Comparison of ENCODE assay signal across 8 cellular contexts in the genomic region with DNA sequence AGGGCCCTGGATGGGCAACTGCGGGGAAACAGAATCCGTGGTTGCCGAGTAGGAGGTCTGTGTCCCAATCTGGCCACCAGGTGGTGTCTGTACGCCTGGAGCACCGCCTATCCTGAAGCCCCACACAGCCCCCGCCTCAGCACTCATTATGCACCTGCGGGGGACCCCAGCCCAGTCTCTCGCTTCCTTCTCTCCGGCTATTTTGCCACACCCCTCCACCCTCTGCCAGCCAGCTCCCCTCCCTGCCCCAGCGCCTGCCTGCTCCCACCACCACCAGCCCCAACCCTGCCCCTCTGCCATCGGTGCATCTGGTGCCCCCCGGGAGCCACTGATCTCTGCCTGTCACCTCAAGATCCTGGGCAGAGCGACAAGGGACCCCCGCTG. TPM values are rescaled to one million over a fixed set of nuclear protein-coding genes. Genes with fewer than 3 reads are reported as not detected.
A peak's percentile ranks its signal among the peaks of the same experiment; 100 is the strongest.
DNase-seq lines count a peak whose midpoint lies in the region; ATAC-seq, FAIRE-seq and TF ChIP-seq lines count a peak whose summit lies in the region.

No MANE protein-coding gene starts in this region.

- H3K36me3 ChIP-seq in HUES6 (ENCODE audit: control insufficient read depth, insufficient read depth, low read length) (peaks cover 33% of the 10 kb centered on the region), NT2/D1 (ENCODE audit: insufficient read depth, insufficient read length, low read length) (peaks cover 42% of the 10 kb centered on the region), neural cell (ENCODE audit: insufficient read depth, low read length) (peaks cover 6% of the 10 kb centered on the region)

- TF ChIP-seq CTCF in epithelial cell of esophagus (IDR thresholded peaks at IDR 0.05; ENCODE audit: insufficient read depth, low read depth, low read length, missing control alignments) (peak; percentile 82), neural cell (IDR thresholded peaks at IDR 0.05; ENCODE audit: poor library complexity, severe bottlenecking) (peak; percentile 84)

- no peak overlapping the region for H2AFZ ChIP-seq in neural cell (ENCODE audit: low read depth, low read length)

- H3K79me2 ChIP-seq in neural cell (replicated peaks; ENCODE audit: insufficient read depth, low read length), result no peaks in the 10 kb centered on the region

- no peak for FAIRE-seq in urothelium cell line (lab: Jason Lieb, UNC)

- H3K27me3 ChIP-seq in HUES6 (ENCODE audit: control insufficient read depth, insufficient read depth, low read length) (peaks cover 59% of the 10 kb centered on the region), NT2/D1 (ENCODE audit: insufficient read depth, insufficient read length) (peaks cover 52% of the 10 kb centered on the region), neural cell (ENCODE audit: insufficient read depth, low read depth, low read length) (peaks cover 52% of the 10 kb centered on the region)

- H3K9me2 ChIP-seq in neural cell (ENCODE audit: insufficient read depth, low read length), result no peaks in the 10 kb centered on the region

- TF ChIP-seq EP300 in neural cell (conservative IDR thresholded peaks at IDR 0.05; ENCODE audit: poor library complexity, severe bottlenecking), result no peak

- H3K9ac ChIP-seq in HUES6 (ENCODE audit: low read length) (no peak overlapping the region), NT2/D1 (ENCODE audit: insufficient read length, low read depth) (peak overlapping the region; percentile 6), neural cell (ENCODE audit: low read length) (peak overlapping the region; percentile 38)

- DNase-seq in EH (ENCODE audit: low read depth) (peak; percentile 66), NT2/D1 (ENCODE audit: low read depth, low spot score) (peak; percentile 65), epithelial cell of esophagus (ENCODE audit: low read depth) (peak; percentile 64), urothelium cell line (ENCODE audit: low spot score) (peak; percentile 81)
- peak; percentile 83 for DNase-seq in activated CD8-positive, alpha-beta memory T cell treated with anti-CD3 and anti-CD28 coated beads, Interleukin-2, amount 50 U/mL, for 48 hours

- no peaks in the 10 kb centered on the region for H4K20me1 ChIP-seq in neural cell (ENCODE audit: insufficient read depth)

- no peak for ATAC-seq in HG02870 (IDR thresholded peaks at IDR 0.05; ENCODE audit: unreplicated experiment)

- H3K27ac ChIP-seq in HUES6 (ENCODE audit: low read depth, low read length), result no peak overlapping the region
- H3K27ac ChIP-seq in neural cell (ENCODE audit: low read length), result no peak overlapping the region

- no peaks in the 10 kb centered on the region for H3F3A ChIP-seq in neural cell (ENCODE audit: insufficient read depth, low read length, poor library complexity, severe bottlenecking)

- H3K4me2 ChIP-seq in neural cell (ENCODE audit: low read length), result no peak overlapping the region

- H3K9me3 ChIP-seq in HUES6 (ENCODE audit: control insufficient read depth, insufficient read depth, low read depth, low read length) (no peaks in the 10 kb centered on the region), NT2/D1 (ENCODE audit: insufficient read depth, low read length) (no peaks in the 10 kb centered on the region), neural cell (ENCODE audit: low read length) (no peaks in the 10 kb centered on the region)

- peak overlapping the region; percentile 8; the same call in 1 of the 2 replicates for H3K4me3 ChIP-seq in HUES6 (ENCODE audit: low read depth, low read length)
- H3K4me3 ChIP-seq in NT2/D1 (ENCODE audit: insufficient read length, low read depth), result no peak overlapping the region
- H3K4me3 ChIP-seq in epithelial cell of esophagus (ENCODE audit: low read length), result no peak overlapping the region
- H3K4me3 ChIP-seq in neural cell (ENCODE audit: low read length), result peak overlapping the region; percentile 31

- H3K4me1 ChIP-seq in HUES6 (ENCODE audit: control insufficient read depth, insufficient read depth, low read length), result peaks cover 43% of the 10 kb centered on the region
- peaks cover 36% of the 10 kb centered on the region for H3K4me1 ChIP-seq in NT2/D1 (ENCODE audit: insufficient read depth, insufficient read length)

- TF ChIP-seq RAD21 in neural cell (conservative IDR thresholded peaks at IDR 0.05), result peak; percentile 70

TF ChIP-seq in neural cell, 6 proteins besides CTCF, POLR2A, EP300 and RAD21:
- TF ChIP-seq POLR2AphosphoS5 (IDR thresholded peaks at IDR 0.05) (no peak), SMC3 (conservative IDR thresholded peaks at IDR 0.05; ENCODE audit: poor library complexity) (peak; percentile 83)
TF ChIP-seq in neural cell: peak in this region for 1.

RNA-seq across cellular contexts. Expression of a gene that starts 2.2 kb away (rescaled TPM):
- polyA plus RNA-seq in neural cell, result 0.53 TPM in 1 of 2 replicates, not detected in the other
- not detected in 2 replicates for polyA minus RNA-seq in neural cell

RNA-seq across cellular contexts. Expression of a gene that starts 15.1 kb away (rescaled TPM):
- polyA plus RNA-seq in neural cell, result 38.2 and 42.2 TPM in 2 replicates
- 19.0 and 22.9 TPM in 2 replicates for polyA minus RNA-seq in neural cell

RNA-seq across cellular contexts. Expression of a gene that starts 36.6 kb away (rescaled TPM):
- polyA plus RNA-seq in neural cell, result 1.3 and 2.9 TPM in 2 replicates
- 0.49 and 0.93 TPM in 2 replicates for polyA minus RNA-seq in neural cell

Comparison
In these comparisons a context has a peak if more than half of its experiments do, and no peak if none do; other contexts are left out.
1. H3K4me3 ChIP-seq: peak in HUES6 (single experiment) and neural cell (single experiment); none in NT2/D1 (single experiment) and epithelial cell of esophagus (single experiment).
2. Peak in every context shown above with its lines, with median percentiles within 50 percentile points of each other: DNase-seq.